ENCODE assay signal across 17 cellular contexts in genomic region chr14:67650161-67650560, GRCh38. TPM values are rescaled to one million over a fixed set of nuclear protein-coding genes. Genes with fewer than 3 reads are reported as not detected.
"Had no signal": no experiment of that assay in that cellular context is flagged by ENCODE, and none has a peak within 500 bp of the region (broad histone marks: within the 10 kb centered on the region; RNA-seq: fewer than 3 reads in every experiment).

No MANE protein-coding gene starts in this region.

- H3K9me3 ChIP-seq: body of pancreas, gastrocnemius medialis, left ventricle myocardium inferior, suprapubic skin had no signal

- H3K27ac ChIP-seq: body of pancreas, left ventricle myocardium inferior, suprapubic skin had no signal

- DNase-seq: activated CD4-positive, alpha-beta T cell treated with anti-CD3 and anti-CD28 coated beads, Interleukin-2, amount 10 ng/mL, durations not matched to agents 7 days and 5 days; activated CD8-positive, alpha-beta memory T cell treated with anti-CD3 and anti-CD28 coated beads for 24 hours; activated naive CD4-positive, alpha-beta T cell treated with anti-CD3 and anti-CD28 coated beads for 36 hours; body of pancreas; effector CD8-positive, alpha-beta T cell; gastrocnemius medialis; left ventricle myocardium inferior; naive thymus-derived CD8-positive, alpha-beta T cell; right cardiac atrium; small intestine; stimulated activated CD4-positive, alpha-beta T cell treated with anti-CD3 and anti-CD28 coated beads, Interleukin-4, amount 100 ng/mL, for 24 hours; stimulated activated naive CD4-positive, alpha-beta T cell treated with Interleukin-2 at 50 U/mL for 16 hours had no signal

- H3K4me3 ChIP-seq: body of pancreas, gastrocnemius medialis, left ventricle myocardium inferior, suprapubic skin had no signal

- H3K4me3 Mint-ChIP-seq: activated CD4-positive, alpha-beta T cell treated with anti-CD3 and anti-CD28 coated beads, Interleukin-2, amount 10 ng/mL, durations not matched to agents 7 days and 5 days; activated naive CD4-positive, alpha-beta T cell treated with anti-CD3 and anti-CD28 coated beads for 36 hours; central memory CD8-positive, alpha-beta T cell; memory B cell; naive thymus-derived CD8-positive, alpha-beta T cell; type B pancreatic cell had no signal

- H3K27me3 ChIP-seq: body of pancreas, gastrocnemius medialis, suprapubic skin had no signal

- H3K27ac Mint-ChIP-seq: activated CD4-positive, alpha-beta T cell treated with anti-CD3 and anti-CD28 coated beads, Interleukin-2, amount 10 ng/mL, durations not matched to agents 7 days and 5 days; activated naive CD4-positive, alpha-beta T cell treated with anti-CD3 and anti-CD28 coated beads for 36 hours; memory B cell; type B pancreatic cell had no signal

- H3K9me3 Mint-ChIP-seq: activated CD4-positive, alpha-beta T cell treated with anti-CD3 and anti-CD28 coated beads, Interleukin-2, amount 10 ng/mL, durations not matched to agents 7 days and 5 days; activated naive CD4-positive, alpha-beta T cell treated with anti-CD3 and anti-CD28 coated beads for 36 hours; central memory CD8-positive, alpha-beta T cell; memory B cell; naive thymus-derived CD8-positive, alpha-beta T cell; type B pancreatic cell had no signal

- H3K27me3 Mint-ChIP-seq: activated CD4-positive, alpha-beta T cell treated with anti-CD3 and anti-CD28 coated beads, Interleukin-2, amount 10 ng/mL, durations not matched to agents 7 days and 5 days; central memory CD8-positive, alpha-beta T cell; memory B cell; naive thymus-derived CD8-positive, alpha-beta T cell; type B pancreatic cell had no signal

- ATAC-seq: body of pancreas; naive thymus-derived CD8-positive, alpha-beta T cell; right cardiac atrium had no signal

- H3K4me1 ChIP-seq: suprapubic skin had no signal

- H3K4me1 Mint-ChIP-seq: activated CD4-positive, alpha-beta T cell treated with anti-CD3 and anti-CD28 coated beads, Interleukin-2, amount 10 ng/mL, durations not matched to agents 7 days and 5 days; central memory CD8-positive, alpha-beta T cell; memory B cell; naive thymus-derived CD8-positive, alpha-beta T cell had no signal

RNA-seq across cellular contexts. Expression of gene RDH12, which starts 51.5 kb away (rescaled TPM):
- total RNA-seq: activated CD4-positive, alpha-beta T cell treated with anti-CD3 and anti-CD28 coated beads, Interleukin-2, amount 10 ng/mL, durations not matched to agents 7 days and 5 days; activated naive CD4-positive, alpha-beta T cell treated with anti-CD3 and anti-CD28 coated beads for 36 hours; kidney epithelial cell; left ventricle myocardium inferior; naive thymus-derived CD8-positive, alpha-beta T cell; right cardiac atrium had no signal
- polyA plus RNA-seq: naive thymus-derived CD8-positive, alpha-beta T cell; right cardiac atrium had no signal
